ENCODE assay signal across 19 cellular contexts in the genomic region with DNA sequence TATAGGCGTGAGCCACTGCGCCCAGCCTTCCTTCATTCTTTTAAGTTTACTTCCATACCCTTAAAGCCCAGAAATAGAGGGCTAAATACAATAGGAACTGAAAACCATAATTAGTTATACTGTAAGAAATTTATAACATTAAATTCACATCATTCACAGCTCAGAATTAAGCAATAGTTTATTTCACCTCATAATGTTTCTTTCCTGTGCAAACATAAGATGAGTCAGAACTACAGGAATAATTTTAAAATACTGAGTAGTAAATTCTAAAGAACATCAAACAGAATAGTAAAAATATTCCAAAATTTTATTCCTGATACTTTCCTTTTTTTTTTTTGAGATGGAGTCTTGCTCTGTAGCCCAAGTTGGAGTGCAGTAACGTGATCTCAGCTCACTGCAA. TPM values are rescaled to one million over a fixed set of nuclear protein-coding genes. Genes with fewer than 3 reads are reported as not detected.
A peak's percentile ranks its signal among the peaks of the same experiment; 100 is the strongest.
DNase-seq lines count a peak whose midpoint lies in the region; ATAC-seq and TF ChIP-seq lines count a peak whose summit lies in the region.
"Had no signal": no experiment of that assay in that cellular context is flagged by ENCODE, and none has a peak within 500 bp of the region (broad histone marks: within the 10 kb centered on the region; RNA-seq: fewer than 3 reads in every experiment).

No MANE protein-coding gene starts in this region.

- peaks cover 4% of the 10 kb centered on the region; the same call in 1 of the 2 replicates for H4K20me1 ChIP-seq in PC-3 (ENCODE audit: low read length)

- H3K4me1 Mint-ChIP-seq in endodermal cell = no peaks in the 10 kb centered on the region
- peaks cover 2% of the 10 kb centered on the region for H3K4me1 Mint-ChIP-seq in mesothelial cell of epicardium

- H3K4me1 ChIP-seq in PC-3 (ENCODE audit: insufficient read depth, low read length) (peaks cover 12% of the 10 kb centered on the region), endodermal cell (ENCODE audit: control insufficient read depth, insufficient read depth, low read length) (no peaks in the 10 kb centered on the region)

- H3K27me3 ChIP-seq in PC-3 (ENCODE audit: low read length) (no peaks in the 10 kb centered on the region), endodermal cell (ENCODE audit: control insufficient read depth, insufficient read depth, low read length, poor library complexity, severe bottlenecking) (no peaks in the 10 kb centered on the region)

- CTCF ChIA-PET in PC-3 (lab: Charles Lee) = interaction anchor here (0.6 to 0.7 kb wide), 2 partner anchors 76 to 193 kb away, joined by 3 read pairs; a partner anchor contains a TSS

- H3K9me3 Mint-ChIP-seq in endodermal cell (no peaks in the 10 kb centered on the region), mesothelial cell of epicardium (no peaks in the 10 kb centered on the region)
- H3K9me3 Mint-ChIP-seq: CD8-positive, alpha-beta T cell had no signal

- TF ChIP-seq CTCF in AG10803 (conservative IDR thresholded peaks at IDR 0.05; ENCODE audit: low read length) = no peak
- TF ChIP-seq CTCF in PC-3 (conservative IDR thresholded peaks at IDR 0.05; ENCODE audit: low read depth, low read length) = no peak
- TF ChIP-seq CTCF in endodermal cell (conservative IDR thresholded peaks at IDR 0.05) = no peak
- no peak for TF ChIP-seq CTCF in mesothelial cell of epicardium (IDR thresholded peaks at IDR 0.05; ENCODE audit: unreplicated experiment)

- ATAC-seq in PC-3 (peak; percentile 88), SK-N-SH treated with all-trans-retinoic acid at 6 μM for 48 hours (no peak), GM19455 (IDR thresholded peaks at IDR 0.05; ENCODE audit: unreplicated experiment) (no peak), HG02759 (IDR thresholded peaks at IDR 0.05; ENCODE audit: unreplicated experiment) (no peak)
- ATAC-seq: CD8-positive, alpha-beta T cell had no signal

- H3K27ac Mint-ChIP-seq in endodermal cell (peak overlapping the region; percentile 85), mesothelial cell of epicardium (peak overlapping the region; percentile 51)

- 91 to 100% methylated on average over 2 to 3 of the region's 3 CpGs for WGBS in endodermal cell (ENCODE audit: insufficient coverage in 1 of 2, insufficient read length in 1 of 2), 2 experiments

- POLR2A ChIA-PET in PC-3 (lab: Charles Lee; ENCODE audit: unreplicated experiment) = interaction anchor here (0.7 kb wide), 2 partner anchors 63 to 153 kb away, joined by 4 to 9 read pairs; a partner anchor contains a TSS

- H3K4me3 ChIP-seq in AG10803 (ENCODE audit: low read length) = no peak overlapping the region
- H3K4me3 ChIP-seq in PC-3 (ENCODE audit: low read length) = no peak overlapping the region
- H3K4me3 ChIP-seq in endodermal cell (ENCODE audit: low read length) = no peak overlapping the region
- H3K4me3 ChIP-seq: SK-N-MC had no signal

- H2AFZ ChIP-seq in PC-3 (ENCODE audit: low read length) = no peak overlapping the region

- no TSS peak for BruUV-seq in PC-3 (replicated peaks; lab: Mats Ljungman, UMichigan)

- peaks cover 87% of the 10 kb centered on the region for H3K79me2 ChIP-seq in PC-3 (ENCODE audit: low read length)

- intact Hi-C loops in PC-3 (cut with micrococcal nuclease) = no loop called here

- H3F3A ChIP-seq in PC-3 (ENCODE audit: low read length, unreplicated experiment) = peaks cover 3% of the 10 kb centered on the region

- peak; percentile 13 for DNase-seq in AG10803 (ENCODE audit: low read depth)
- peak; percentile 35 for DNase-seq in PC-3
- no peak for DNase-seq in endodermal cell
- DNase-seq in mesothelial cell of epicardium (ENCODE audit: low spot score in 2 of 2, unreplicated experiment in 2 of 2) = no peak
- DNase-seq in SIG-M5 treated with dmso at 0.1 percent for 504 hours (lab: John Stamatoyannopoulos, UW; ENCODE audit: unreplicated experiment) = no peak
- DNase-seq: ACHN; CD8-positive, alpha-beta T cell; DND-41; GF-D8; MM.1S; NCI-H1105 treated with DMSO at 0.1 percent for 48 hours; NCI-H187 treated with DMSO at 0.1 percent for 48 hours; NCI-H2171 treated with DMSO at 0.1 percent for 48 hours; NCI-H510A; RPMI8226 had no signal

- H3K36me3 ChIP-seq in PC-3 (ENCODE audit: low read depth, low read length) = peaks cover 5% of the 10 kb centered on the region
- peaks cover 49% of the 10 kb centered on the region for H3K36me3 ChIP-seq in endodermal cell (ENCODE audit: control insufficient read depth, insufficient read depth, low read length)

- H3K36me3 Mint-ChIP-seq in endodermal cell (ENCODE audit: low read depth) (peaks cover 34% of the 10 kb centered on the region), mesothelial cell of epicardium (peaks cover 3% of the 10 kb centered on the region)

- H3K4me3 Mint-ChIP-seq in endodermal cell (no peak overlapping the region), mesothelial cell of epicardium (no peak overlapping the region)
- H3K4me3 Mint-ChIP-seq: CD8-positive, alpha-beta T cell had no signal

- H3K27me3 Mint-ChIP-seq in endodermal cell (ENCODE audit: insufficient read depth) (no peaks in the 10 kb centered on the region), mesothelial cell of epicardium (ENCODE audit: low read depth) (no peaks in the 10 kb centered on the region)

- H3K27ac ChIP-seq in PC-3 (ENCODE audit: low read length) (no peak overlapping the region), endodermal cell (ENCODE audit: low read depth, low read length) (no peak overlapping the region)
- H3K27ac ChIP-seq: SK-N-MC had no signal

- H3K9ac ChIP-seq in PC-3 (ENCODE audit: low read length) (no peak overlapping the region), endodermal cell (ENCODE audit: extremely low read depth, low read length, poor library complexity, severe bottlenecking) (no peak overlapping the region)

- no peaks in the 10 kb centered on the region for H3K9me2 ChIP-seq in PC-3 (replicated peaks; ENCODE audit: low read length)

- no peaks in the 10 kb centered on the region for H3K9me3 ChIP-seq in PC-3 (ENCODE audit: low read length)
- H3K9me3 ChIP-seq in endodermal cell (ENCODE audit: control insufficient read depth, low read length) = no peaks in the 10 kb centered on the region

- peak overlapping the region; percentile 1; the same call in 1 of the 2 replicates for H3K4me2 ChIP-seq in PC-3 (ENCODE audit: low read length)

TF ChIP-seq in SK-N-SH treated with all-trans-retinoic acid at 6 μM for 48 hours, 23 proteins besides CTCF, POLR2A, EP300 and RAD21 (continues in another document):
- no peak for TF ChIP-seq PPARA (CRISPR knock-in tag; IDR thresholded peaks at IDR 0.05; ENCODE audit: borderline replicate concordance)
- no peak for TF ChIP-seq ZNF70 (CRISPR knock-in tag; IDR thresholded peaks at IDR 0.05)
- no peak for TF ChIP-seq SNAI2 (CRISPR knock-in tag; IDR thresholded peaks at IDR 0.05)
- TF ChIP-seq, protein P1, sequence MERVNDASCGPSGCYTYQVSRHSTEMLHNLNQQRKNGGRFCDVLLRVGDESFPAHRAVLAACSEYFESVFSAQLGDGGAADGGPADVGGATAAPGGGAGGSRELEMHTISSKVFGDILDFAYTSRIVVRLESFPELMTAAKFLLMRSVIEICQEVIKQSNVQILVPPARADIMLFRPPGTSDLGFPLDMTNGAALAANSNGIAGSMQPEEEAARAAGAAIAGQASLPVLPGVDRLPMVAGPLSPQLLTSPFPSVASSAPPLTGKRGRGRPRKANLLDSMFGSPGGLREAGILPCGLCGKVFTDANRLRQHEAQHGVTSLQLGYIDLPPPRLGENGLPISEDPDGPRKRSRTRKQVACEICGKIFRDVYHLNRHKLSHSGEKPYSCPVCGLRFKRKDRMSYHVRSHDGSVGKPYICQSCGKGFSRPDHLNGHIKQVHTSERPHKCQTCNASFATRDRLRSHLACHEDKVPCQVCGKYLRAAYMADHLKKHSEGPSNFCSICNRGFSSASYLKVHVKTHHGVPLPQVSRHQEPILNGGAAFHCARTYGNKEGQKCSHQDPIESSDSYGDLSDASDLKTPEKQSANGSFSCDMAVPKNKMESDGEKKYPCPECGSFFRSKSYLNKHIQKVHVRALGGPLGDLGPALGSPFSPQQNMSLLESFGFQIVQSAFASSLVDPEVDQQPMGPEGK (CRISPR knock-in tag; IDR thresholded peaks at IDR 0.05; ENCODE audit: borderline replicate concordance) = no peak
- TF ChIP-seq CSDC2 (CRISPR knock-in tag; IDR thresholded peaks at IDR 0.05) = no peak
- TF ChIP-seq ESRRG (CRISPR knock-in tag; IDR thresholded peaks at IDR 0.05) = no peak
- no peak for TF ChIP-seq TCF4 (CRISPR knock-in tag; IDR thresholded peaks at IDR 0.05; ENCODE audit: borderline replicate concordance)
- TF ChIP-seq ARNTL (CRISPR knock-in tag; IDR thresholded peaks at IDR 0.05; ENCODE audit: borderline replicate concordance, low read depth) = no peak
- no peak for TF ChIP-seq ZNF565 (CRISPR knock-in tag; conservative IDR thresholded peaks at IDR 0.05; ENCODE audit: low read depth)
- TF ChIP-seq, protein P2, sequence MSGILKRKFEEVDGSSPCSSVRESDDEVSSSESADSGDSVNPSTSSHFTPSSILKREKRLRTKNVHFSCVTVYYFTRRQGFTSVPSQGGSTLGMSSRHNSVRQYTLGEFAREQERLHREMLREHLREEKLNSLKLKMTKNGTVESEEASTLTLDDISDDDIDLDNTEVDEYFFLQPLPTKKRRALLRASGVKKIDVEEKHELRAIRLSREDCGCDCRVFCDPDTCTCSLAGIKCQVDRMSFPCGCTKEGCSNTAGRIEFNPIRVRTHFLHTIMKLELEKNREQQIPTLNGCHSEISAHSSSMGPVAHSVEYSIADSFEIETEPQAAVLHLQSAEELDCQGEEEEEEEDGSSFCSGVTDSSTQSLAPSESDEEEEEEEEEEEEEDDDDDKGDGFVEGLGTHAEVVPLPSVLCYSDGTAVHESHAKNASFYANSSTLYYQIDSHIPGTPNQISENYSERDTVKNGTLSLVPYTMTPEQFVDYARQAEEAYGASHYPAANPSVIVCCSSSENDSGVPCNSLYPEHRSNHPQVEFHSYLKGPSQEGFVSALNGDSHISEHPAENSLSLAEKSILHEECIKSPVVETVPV (CRISPR knock-in tag; IDR thresholded peaks at IDR 0.05) = no peak
- no peak for TF ChIP-seq ZFP30 (CRISPR knock-in tag; IDR thresholded peaks at IDR 0.05)
- TF ChIP-seq BACH2 (CRISPR knock-in tag; IDR thresholded peaks at IDR 0.05; ENCODE audit: borderline replicate concordance) = no peak

RNA-seq across cellular contexts. Expression of a gene that starts 24.1 kb away (rescaled TPM):
- total RNA-seq in PC-3 (2014; rRNA removed) (30.5 and 77.9 TPM in 2 replicates), endodermal cell (100 to 1,000 TPM; 138 to 165 TPM), mesothelial cell of epicardium (169 to 182 TPM (median 179 TPM) in 3 replicates)
- 81.3 TPM for polyA plus RNA-seq in endodermal cell (2013, experiment 1 of 2)
- polyA plus RNA-seq in endodermal cell (2013, experiment 2 of 2) = 75.7 TPM

RNA-seq across cellular contexts. Expression of a gene that starts 35.8 kb away (rescaled TPM):
- total RNA-seq in PC-3 (2014; rRNA removed) (734 and 818 TPM in 2 replicates), endodermal cell (100 to 1,000 TPM; 327 to 333 TPM), mesothelial cell of epicardium (202 to 207 TPM (median 202 TPM) in 3 replicates)
- 278 TPM for polyA plus RNA-seq in endodermal cell (2013, experiment 1 of 2)
- 254 TPM for polyA plus RNA-seq in endodermal cell (2013, experiment 2 of 2)

Comparison
In these comparisons a context has a peak if more than half of its experiments do, and no peak if none do; other contexts are left out.
1. DNase-seq: peak in AG10803 (single experiment) and PC-3 (single experiment); none in endodermal cell (single experiment), mesothelial cell of epicardium (0 of 2) and SIG-M5 treated with dmso at 0.1 percent for 504 hours (single experiment).